Comparison of ENCODE assay signal across 3 cellular contexts in the genomic region with DNA sequence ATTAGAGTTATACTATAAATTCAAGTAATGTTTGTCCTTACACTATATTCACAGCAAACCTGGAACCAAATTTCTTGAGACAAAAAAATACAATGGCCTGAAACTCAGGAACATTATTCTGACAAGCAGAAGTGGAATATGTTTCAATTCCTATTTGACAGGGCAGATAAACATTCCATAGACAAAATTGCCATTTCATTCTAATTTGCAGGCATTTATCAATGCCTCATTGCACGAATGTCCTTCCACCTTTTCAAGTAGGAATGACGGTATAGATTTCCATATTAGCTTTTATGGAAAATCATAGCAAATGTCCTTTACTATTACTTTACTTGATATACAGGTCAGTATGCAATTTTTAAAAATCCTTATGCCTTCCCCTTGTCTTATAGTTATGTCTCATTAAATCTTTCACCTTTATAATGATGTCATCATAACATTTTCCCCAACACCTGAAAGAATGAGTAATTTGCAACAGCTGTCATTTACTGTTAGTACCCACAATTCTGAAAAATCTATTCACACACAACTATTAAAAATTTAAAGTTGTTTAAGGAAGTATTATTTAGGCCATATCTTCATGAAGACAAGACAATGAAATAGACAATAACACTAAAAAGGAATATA.
A peak's percentile ranks its signal among the peaks of the same experiment; 100 is the strongest.
TF ChIP-seq lines count a peak whose summit lies in the region.

No MANE protein-coding gene starts in this region.

TF ChIP-seq in HepG2, 621 proteins besides CTCF, POLR2A, EP300 and RAD21:
- TF ChIP-seq ATF7 (IDR thresholded peaks at IDR 0.05) (peak; percentile 94), ATF7 (CRISPR knock-in tag; IDR thresholded peaks at IDR 0.05) (no peak), SMARCC2 (IDR thresholded peaks at IDR 0.05) (no peak)

TF ChIP-seq in GM12878, 131 proteins besides CTCF, POLR2A, EP300 and RAD21:
- TF ChIP-seq ZNF217 (IDR thresholded peaks at IDR 0.05) (no peak), SP1 (IDR thresholded peaks at IDR 0.05; ENCODE audit: low read depth, low read length) (no peak), CREM (IDR thresholded peaks at IDR 0.05; ENCODE audit: low read depth) (no peak), ATF7 (IDR thresholded peaks at IDR 0.05; ENCODE audit: low read depth) (peak; percentile 51; the same call in 1 of the 2 replicates), STAT3 (IDR thresholded peaks at IDR 0.05; ENCODE audit: low read depth, low read length) (no peak), WRNIP1 (IDR thresholded peaks at IDR 0.05; ENCODE audit: borderline replicate concordance, low read depth, low read length) (no peak), NBN (IDR thresholded peaks at IDR 0.05) (no peak), YY1 (IDR thresholded peaks at IDR 0.05; ENCODE audit: low read depth, low read length) (no peak)

TF ChIP-seq in neural cell, 6 proteins besides CTCF, POLR2A, EP300 and RAD21:
- peak; percentile 62 for TF ChIP-seq POLR2AphosphoS5 (IDR thresholded peaks at IDR 0.05)
- TF ChIP-seq, protein P1, sequence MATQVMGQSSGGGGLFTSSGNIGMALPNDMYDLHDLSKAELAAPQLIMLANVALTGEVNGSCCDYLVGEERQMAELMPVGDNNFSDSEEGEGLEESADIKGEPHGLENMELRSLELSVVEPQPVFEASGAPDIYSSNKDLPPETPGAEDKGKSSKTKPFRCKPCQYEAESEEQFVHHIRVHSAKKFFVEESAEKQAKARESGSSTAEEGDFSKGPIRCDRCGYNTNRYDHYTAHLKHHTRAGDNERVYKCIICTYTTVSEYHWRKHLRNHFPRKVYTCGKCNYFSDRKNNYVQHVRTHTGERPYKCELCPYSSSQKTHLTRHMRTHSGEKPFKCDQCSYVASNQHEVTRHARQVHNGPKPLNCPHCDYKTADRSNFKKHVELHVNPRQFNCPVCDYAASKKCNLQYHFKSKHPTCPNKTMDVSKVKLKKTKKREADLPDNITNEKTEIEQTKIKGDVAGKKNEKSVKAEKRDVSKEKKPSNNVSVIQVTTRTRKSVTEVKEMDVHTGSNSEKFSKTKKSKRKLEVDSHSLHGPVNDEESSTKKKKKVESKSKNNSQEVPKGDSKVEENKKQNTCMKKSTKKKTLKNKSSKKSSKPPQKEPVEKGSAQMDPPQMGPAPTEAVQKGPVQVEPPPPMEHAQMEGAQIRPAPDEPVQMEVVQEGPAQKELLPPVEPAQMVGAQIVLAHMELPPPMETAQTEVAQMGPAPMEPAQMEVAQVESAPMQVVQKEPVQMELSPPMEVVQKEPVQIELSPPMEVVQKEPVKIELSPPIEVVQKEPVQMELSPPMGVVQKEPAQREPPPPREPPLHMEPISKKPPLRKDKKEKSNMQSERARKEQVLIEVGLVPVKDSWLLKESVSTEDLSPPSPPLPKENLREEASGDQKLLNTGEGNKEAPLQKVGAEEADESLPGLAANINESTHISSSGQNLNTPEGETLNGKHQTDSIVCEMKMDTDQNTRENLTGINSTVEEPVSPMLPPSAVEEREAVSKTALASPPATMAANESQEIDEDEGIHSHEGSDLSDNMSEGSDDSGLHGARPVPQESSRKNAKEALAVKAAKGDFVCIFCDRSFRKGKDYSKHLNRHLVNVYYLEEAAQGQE (IDR thresholded peaks at IDR 0.05; ENCODE audit: borderline replicate concordance) = peak; percentile 82
- no peak for TF ChIP-seq TAF1 (IDR thresholded peaks at IDR 0.05; ENCODE audit: low read depth)
